21 cellular contexts compared by ENCODE assay signal in genomic region chr4:1239949-1240305, GRCh38. TPM values are rescaled to one million over a fixed set of nuclear protein-coding genes. Genes with fewer than 3 reads are reported as not detected.
DNase-seq lines count a peak whose midpoint lies in the region; ATAC-seq, FAIRE-seq and TF ChIP-seq lines count a peak whose summit lies in the region.
"Had no signal": no experiment of that assay in that cellular context is flagged by ENCODE, and none has a peak within 500 bp of the region (broad histone marks: within the 10 kb centered on the region; RNA-seq: fewer than 3 reads in every experiment).

No MANE protein-coding gene starts in this region.

- no peak overlapping the region for H3K4me2 ChIP-seq in neuronal stem cell (ENCODE audit: insufficient read depth, low read length, poor library complexity, severe bottlenecking)

- H3K27ac ChIP-seq in neuronal stem cell (replicated peaks; ENCODE audit: low read length) (no peak overlapping the region), adrenal gland (no peak overlapping the region)

- no peak overlapping the region for H3K14ac ChIP-seq in neuronal stem cell (ENCODE audit: low read length)

- peak overlapping the region; percentile 1 for H3K23ac ChIP-seq in neuronal stem cell (ENCODE audit: low read depth, low read length, poor library complexity)

- FAIRE-seq in frontal cortex (lab: Jason Lieb, UNC) = no peak
- FAIRE-seq: GM19239 had no signal

- H2BK120ac ChIP-seq in neuronal stem cell (ENCODE audit: low read depth, low read length) = no peak overlapping the region

- H3K4me1 Mint-ChIP-seq in stimulated activated naive CD8-positive, alpha-beta T cell treated with anti-CD3 and anti-CD28 coated beads, Interleukin-15, amount 100 ng/mL, for 72 hours = peaks cover 46% of the 10 kb centered on the region

- no peaks in the 10 kb centered on the region for H3K27me3 Mint-ChIP-seq in stimulated activated naive CD8-positive, alpha-beta T cell treated with anti-CD3 and anti-CD28 coated beads, Interleukin-15, amount 100 ng/mL, for 72 hours

- no peak overlapping the region for H2AK5ac ChIP-seq in neuronal stem cell (ENCODE audit: low read depth, low read length)

- H4K8ac ChIP-seq in neuronal stem cell (ENCODE audit: low read depth, low read length) = no peak overlapping the region

- intact Hi-C loops in adrenal gland (cut with DNase I) = no loop called here

- no peak for TF ChIP-seq CTCF in adrenal gland (IDR thresholded peaks at IDR 0.05)

- H3K36me3 ChIP-seq in neuronal stem cell (replicated peaks in 1 of 2; ENCODE audit: control insufficient read depth in 2 of 2, insufficient read depth in 2 of 2, low read length in 2 of 2) = peaks cover 46 to 89% of the 10 kb centered on the region in 2 donors
- peaks cover 0 to 42% of the 10 kb centered on the region in 2 donors for H3K36me3 ChIP-seq in adrenal gland (replicated peaks in 1 of 2)

- no peak overlapping the region for H2AFZ ChIP-seq in neuronal stem cell (ENCODE audit: low read length)

- H3K27me3 ChIP-seq in neuronal stem cell (ENCODE audit: control insufficient read depth in 3 of 3, insufficient read depth in 3 of 3, low read depth in 1 of 3, low read length in 3 of 3) = no peaks in the 10 kb centered on the region
- H3K27me3 ChIP-seq in adrenal gland = no peaks in the 10 kb centered on the region

- no peak overlapping the region for H3K4ac ChIP-seq in neuronal stem cell (ENCODE audit: low read length)

- peak; percentile 6 for ATAC-seq in stimulated activated naive CD8-positive, alpha-beta T cell treated with anti-CD3 and anti-CD28 coated beads, Interleukin-15, amount 100 ng/mL, for 72 hours
- ATAC-seq in stimulated activated naive CD8-positive, alpha-beta T cell treated with anti-CD3 and anti-CD28 coated beads, Interleukin-15, Interleukin-2, amounts not matched to agents 100 U/mL and 50 U/mL, for 24 hours = no peak
- ATAC-seq in HG03175 (IDR thresholded peaks at IDR 0.05; ENCODE audit: unreplicated experiment) = no peak
- no peak for ATAC-seq in GM18520 (IDR thresholded peaks at IDR 0.05; ENCODE audit: unreplicated experiment)
- ATAC-seq: PC-3 had no signal

- TF ChIP-seq POLR2A in adrenal gland (IDR thresholded peaks at IDR 0.05) = no peak

- H3K9me3 ChIP-seq in neuronal stem cell (replicated peaks in 1 of 2; ENCODE audit: control insufficient read depth in 2 of 2, insufficient read depth in 1 of 2, low read depth in 1 of 2, low read length in 2 of 2) = no peaks in the 10 kb centered on the region
- no peaks in the 10 kb centered on the region for H3K9me3 ChIP-seq in adrenal gland (replicated peaks in 1 of 3)
- H3K9me3 ChIP-seq: HAP-1 had no signal

- no peak overlapping the region for H2BK15ac ChIP-seq in neuronal stem cell (ENCODE audit: low read length)

- H3K9ac ChIP-seq in neuronal stem cell (ENCODE audit: low read depth, low read length, poor library complexity) = no peak overlapping the region

- DNase-seq in stimulated activated naive CD8-positive, alpha-beta T cell treated with anti-CD3 and anti-CD28 coated beads, Interleukin-15, amount 100 ng/mL, for 72 hours = no peak
- DNase-seq in stimulated activated naive CD8-positive, alpha-beta T cell treated with anti-CD3 and anti-CD28 coated beads, Interleukin-15, Interleukin-2, amounts not matched to agents 100 U/mL and 50 U/mL, for 24 hours = no peak
- DNase-seq in frontal cortex (ENCODE audit: low spot score in 2 of 2) (peak; percentile 10 to 23), neuronal stem cell (ENCODE audit: low spot score) (no peak), adrenal gland (no peak)
- DNase-seq: ACHN, C1 segment of cervical spinal cord, DMS79 treated with DMSO at 0.1 percent for 48 hours, MM.1S, NCI-H1092 treated with DMSO at 0.1 percent for 48 hours, NCI-H146, NCI-H2029 treated with DMSO at 0.1 percent for 48 hours, NCI-H2171, NCI-H526, PC-3, RPMI8226, SIG-M5 had no signal

- H4K91ac ChIP-seq in neuronal stem cell (ENCODE audit: low read depth, low read length, poor library complexity) = no peak overlapping the region

- H3K27ac Mint-ChIP-seq in stimulated activated naive CD8-positive, alpha-beta T cell treated with anti-CD3 and anti-CD28 coated beads, Interleukin-15, amount 100 ng/mL, for 72 hours = no peak overlapping the region

- H3K4me1 ChIP-seq in neuronal stem cell (ENCODE audit: control insufficient read depth in 2 of 2, insufficient read depth in 1 of 2, low read depth in 1 of 2, low read length in 2 of 2) (no peaks in the 10 kb centered on the region), adrenal gland (replicated peaks in 1 of 2) (peaks cover 0 to 37% of the 10 kb centered on the region in 2 donors)
- H3K4me1 ChIP-seq: HAP-1 had no signal

- H3K18ac ChIP-seq in neuronal stem cell (ENCODE audit: low read length) = no peak overlapping the region

- H3K9me3 Mint-ChIP-seq in stimulated activated naive CD8-positive, alpha-beta T cell treated with anti-CD3 and anti-CD28 coated beads, Interleukin-15, amount 100 ng/mL, for 72 hours = no peaks in the 10 kb centered on the region

- H3K4me3 Mint-ChIP-seq in stimulated activated naive CD8-positive, alpha-beta T cell treated with anti-CD3 and anti-CD28 coated beads, Interleukin-15, amount 100 ng/mL, for 72 hours = no peak overlapping the region

- H2BK5ac ChIP-seq in neuronal stem cell (ENCODE audit: low read length) = no peak overlapping the region

- H2BK12ac ChIP-seq in neuronal stem cell (ENCODE audit: low read length) = no peak overlapping the region

- H3K79me1 ChIP-seq in neuronal stem cell (ENCODE audit: low read depth, low read length) = peaks cover 47% of the 10 kb centered on the region

- WGBS in neuronal stem cell (ENCODE audit: extremely low coverage in 2 of 2, insufficient read length in 2 of 2, insufficient replicate concordance in 1 of 2), 2 donors = no CpG with 5 or more reads among the region's 22 CpGs
- 90 to 99% (median 92%) methylated on average over 9 to 22 of the region's 22 CpGs for WGBS in adrenal gland, 4 donors

- H3K4me3 ChIP-seq in neuronal stem cell (ENCODE audit: low read length in 2 of 2) = no peak overlapping the region
- H3K4me3 ChIP-seq in adrenal gland = no peak overlapping the region
- H3K4me3 ChIP-seq: HAP-1 had no signal

RNA-seq across cellular contexts. Expression of gene CTBP1, which starts 9.0 kb away (rescaled TPM):
- total RNA-seq in frontal cortex (224 TPM), adrenal gland (100 to 1,000 TPM; 143 to 293 (median 169) TPM)
- 151 TPM for polyA plus RNA-seq in neuronal stem cell (2013, experiment 1 of 2)
- 149 TPM for polyA plus RNA-seq in neuronal stem cell (2013, experiment 2 of 2)
- 100 to 1,000 TPM in 2 of 3 donors, 10 to 100 TPM in 1; 45.7 to 172 (median 145) TPM for polyA plus RNA-seq in adrenal gland

RNA-seq across cellular contexts. Expression of gene MAEA, which starts 49.8 kb away (rescaled TPM):
- total RNA-seq in frontal cortex = 31.4 TPM
- polyA plus RNA-seq in neuronal stem cell (2013, experiment 1 of 2) = 38.4 TPM
- polyA plus RNA-seq in neuronal stem cell (2013, experiment 2 of 2) = 37.0 TPM
- total RNA-seq in adrenal gland = 10 to 100 TPM; 60.2 to 96.8 (median 79.2) TPM
- polyA plus RNA-seq in adrenal gland = 100 to 1,000 TPM in 1 of 3 donors, 10 to 100 TPM in 2; 35.6 to 103 (median 70.3) TPM

Comparison
In these comparisons a context has a peak if more than half of its experiments do, and no peak if none do; other contexts are left out.
1. DNase-seq: peak in frontal cortex (2 of 2); none in stimulated activated naive CD8-positive, alpha-beta T cell treated with anti-CD3 and anti-CD28 coated beads, Interleukin-15, amount 100 ng/mL, for 72 hours (0 of 2), stimulated activated naive CD8-positive, alpha-beta T cell treated with anti-CD3 and anti-CD28 coated beads, Interleukin-15, Interleukin-2, amounts not matched to agents 100 U/mL and 50 U/mL, for 24 hours (single experiment), neuronal stem cell (single experiment) and adrenal gland (0 of 7).